26 cellular contexts compared by ENCODE assay signal in genomic region chr10:121135512-121135911, GRCh38.
DNase-seq lines count a peak whose midpoint lies in the region; ATAC-seq, FAIRE-seq and TF ChIP-seq lines count a peak whose summit lies in the region.
"Had no signal": no experiment of that assay in that cellular context is flagged by ENCODE, and none has a peak within 500 bp of the region (broad histone marks: within the 10 kb centered on the region; RNA-seq: fewer than 3 reads in every experiment).

No MANE protein-coding gene starts in this region.

- H3K23ac ChIP-seq in H1 (ENCODE audit: insufficient read length): no peak overlapping the region

- H2BK5ac ChIP-seq in H1 (ENCODE audit: low read depth, low read length): no peak overlapping the region

- H2BK12ac ChIP-seq in H1 (ENCODE audit: low read depth, low read length): no peak overlapping the region

- no peak overlapping the region for H3K4ac ChIP-seq in H1 (replicated peaks; ENCODE audit: insufficient read length, low read depth, low read length)

- no peaks in the 10 kb centered on the region for H3K79me1 ChIP-seq in H1 (ENCODE audit: low read depth, low read length)

- ATAC-seq in K562: no peak
- no peak for ATAC-seq in GM21447 (IDR thresholded peaks at IDR 0.05; ENCODE audit: unreplicated experiment)
- ATAC-seq: GM12878 had no signal

- no peaks in the 10 kb centered on the region for H4K20me1 ChIP-seq in K562 (replicated peaks; ENCODE audit: control insufficient read depth, insufficient read depth, low read length)
- H4K20me1 ChIP-seq in H1 (replicated peaks in 1 of 2; ENCODE audit: control insufficient read depth in 1 of 2, insufficient read depth in 2 of 2, low read length in 2 of 2): no peaks in the 10 kb centered on the region
- H4K20me1 ChIP-seq: BLaER1 had no signal

- no peak for DNase-seq in WERI-Rb-1
- no peak for DNase-seq in K562 (ENCODE audit: extremely low read depth in 1 of 4, low spot score in 3 of 4)
- no peak for DNase-seq in H1 (ENCODE audit: low read depth in 1 of 2, low spot score in 2 of 2)
- DNase-seq in NCI-H2171 (lab: John Stamatoyannopoulos, UW): no peak
- DNase-seq in prostate gland (ENCODE audit: low spot score): no peak
- DNase-seq: 8988T; ACHN; BE2C; C1 segment of cervical spinal cord; CD4-positive, alpha-beta memory T cell; CD4-positive, CD25-positive, alpha-beta regulatory T cell; CD8-positive, alpha-beta memory T cell; COR-L47; DMS 273 treated with DMSO at 0.1 percent for 48 hours; DMS153; DMS53; DMS79; DND-41; EL; GDM1 had no signal

- H3K9me1 ChIP-seq in K562 (ENCODE audit: control insufficient read depth, insufficient read depth, low read length): no peaks in the 10 kb centered on the region

- no peak for TF ChIP-seq EP300 in K562 (IDR thresholded peaks at IDR 0.05; ENCODE audit: low read length)
- TF ChIP-seq EP300 in H1 (IDR thresholded peaks at IDR 0.05; ENCODE audit: borderline replicate concordance in 1 of 2, low read depth in 2 of 2, low read length in 2 of 2): no peak

- TF ChIP-seq RAD21 in K562 (CRISPR knock-in tag; conservative IDR thresholded peaks at IDR 0.05 in 1 of 2, IDR thresholded peaks at IDR 0.05 in 1 of 2) (no peak), H1 (IDR thresholded peaks at IDR 0.05 in 1 of 2, conservative IDR thresholded peaks at IDR 0.05 in 1 of 2; ENCODE audit: low read depth in 2 of 2, low read length in 2 of 2) (no peak)

- no TSS peak for BruUV-seq in K562 (replicated peaks; lab: Mats Ljungman, UMichigan)

- no peak overlapping the region for H3K9ac ChIP-seq in K562 (ENCODE audit: insufficient read depth in 1 of 2, low read depth in 2 of 2, low read length in 2 of 2)
- no peak overlapping the region for H3K9ac ChIP-seq in H1 (replicated peaks in 1 of 4; ENCODE audit: extremely low read depth in 1 of 4, low read depth in 3 of 4, low read length in 3 of 4)
- H3K9ac ChIP-seq: BLaER1 had no signal

- TF ChIP-seq CTCF in WERI-Rb-1 (IDR thresholded peaks at IDR 0.05; ENCODE audit: low read depth, low read length): no peak
- no peak for TF ChIP-seq CTCF in K562 (IDR thresholded peaks at IDR 0.05 in 2 of 3, conservative IDR thresholded peaks at IDR 0.05 in 1 of 3; ENCODE audit: insufficient read depth in 2 of 3, low read depth in 1 of 3, low read length in 3 of 3)
- no peak for TF ChIP-seq CTCF in H1 (IDR thresholded peaks at IDR 0.05; ENCODE audit: control extremely low read depth in 1 of 3, insufficient read depth in 1 of 3, low read depth in 1 of 3, low read length in 3 of 3)
- TF ChIP-seq CTCF in prostate gland (IDR thresholded peaks at IDR 0.05): no peak

- POLR2A ChIA-PET in K562 (lab: Yijun Ruan, JAX): no interaction called here
- POLR2A ChIA-PET in H1 (lab: Charles Lee; ENCODE audit: partially characterized antibody): no interaction called here

- no peak overlapping the region for H3K14ac ChIP-seq in H1 (ENCODE audit: insufficient read length)

- H2BK15ac ChIP-seq in H1 (ENCODE audit: low read length): no peak overlapping the region

- H2BK120ac ChIP-seq in H1 (replicated peaks; ENCODE audit: low read depth, low read length): no peak overlapping the region

- in situ Hi-C loops in K562 (cut with MboI): no loop called here

- intact Hi-C loops in K562 (cut with micrococcal nuclease) (no loop called here), prostate gland (cut with DNase I) (no loop called here)

- no peak overlapping the region for H4K91ac ChIP-seq in H1 (replicated peaks; ENCODE audit: insufficient read length, low read length)

- H3K18ac ChIP-seq in H1 (ENCODE audit: extremely low read depth, low read length): no peak overlapping the region

- H3K4me1 ChIP-seq in K562 (replicated peaks in 1 of 2; ENCODE audit: control insufficient read depth in 2 of 2, insufficient read depth in 2 of 2, low read length in 2 of 2): no peaks in the 10 kb centered on the region
- H3K4me1 ChIP-seq in H1 (replicated peaks in 1 of 4; ENCODE audit: control insufficient read depth in 3 of 4, insufficient read depth in 4 of 4, low read length in 3 of 4): peaks cover 0 to 3% (median 0%) of the 10 kb centered on the region in 4 experiments; a peak in 1 of 7 replicates
- peaks cover 7% of the 10 kb centered on the region for H3K4me1 ChIP-seq in prostate gland (replicated peaks)
- H3K4me1 ChIP-seq: BE2C, BLaER1 had no signal

- TF ChIP-seq POLR2A in K562 (conservative IDR thresholded peaks at IDR 0.05): no peak
- TF ChIP-seq POLR2A in H1 (IDR thresholded peaks at IDR 0.05; ENCODE audit: control extremely low read depth in 1 of 2, low read depth in 2 of 2, low read length in 2 of 2): no peak
- TF ChIP-seq POLR2A in prostate gland (IDR thresholded peaks at IDR 0.05): no peak

- H3K27ac ChIP-seq in WERI-Rb-1 (peak overlapping the region; percentile 7), K562 (ENCODE audit: extremely low read depth, low read depth, low read length) (no peak overlapping the region), H1 (ENCODE audit: low read depth, low read length) (no peak overlapping the region), prostate gland (no peak overlapping the region)
- H3K27ac ChIP-seq: BLaER1 had no signal

- CTCF ChIA-PET in K562 (lab: Yijun Ruan, JAX; ENCODE audit: low intra/inter-chr PET ratio): no interaction called here
- CTCF ChIA-PET in H1 (lab: Charles Lee; ENCODE audit: partially characterized antibody): no interaction called here

- H3K4me2 ChIP-seq in K562 (ENCODE audit: insufficient read depth, low read length) (no peak overlapping the region), H1 (ENCODE audit: insufficient read depth in 1 of 2, low read depth in 2 of 2, low read length in 2 of 2) (no peak overlapping the region)
- H3K4me2 ChIP-seq: BLaER1 had no signal

- H3K9me3 ChIP-seq in WERI-Rb-1 (ENCODE audit: severe bottlenecking) (peaks cover 3% of the 10 kb centered on the region), K562 (replicated peaks; ENCODE audit: control insufficient read depth, insufficient read depth, low read depth, low read length) (no peaks in the 10 kb centered on the region), H1 (ENCODE audit: insufficient read depth in 2 of 2, low read depth in 1 of 2, low read length in 1 of 2) (no peaks in the 10 kb centered on the region), prostate gland (no peaks in the 10 kb centered on the region)
- H3K9me3 ChIP-seq: BE2C, BLaER1 had no signal

- H3K56ac ChIP-seq in H1 (replicated peaks; ENCODE audit: insufficient read length, low read depth, low read length): no peak overlapping the region

- FAIRE-seq in K562 (lab: Jason Lieb, UNC): no peak
- no peak for FAIRE-seq in H1 (lab: Jason Lieb, UNC)
- FAIRE-seq: A204.1, GM12878, GM12892, GM18507 had no signal

- no peak overlapping the region for H2BK20ac ChIP-seq in H1 (ENCODE audit: low read length)

- no peak overlapping the region for H3K4me3 ChIP-seq in WERI-Rb-1 (ENCODE audit: low read depth, low read length)
- no peak overlapping the region for H3K4me3 ChIP-seq in K562
- H3K4me3 ChIP-seq in H1 (ENCODE audit: extremely low read depth in 1 of 4, insufficient read depth in 2 of 4, low read depth in 3 of 4, low read length in 4 of 4): no peak overlapping the region
- H3K4me3 ChIP-seq in prostate gland: no peak overlapping the region
- H3K4me3 ChIP-seq: BLaER1, GM12878 had no signal

- no peak overlapping the region for H4K5ac ChIP-seq in H1 (ENCODE audit: insufficient read length, low read depth, low read length)

- no peak overlapping the region for H2AK5ac ChIP-seq in H1 (ENCODE audit: low read depth, low read length)

- 4% methylated on average over 3 of the region's 4 CpGs for WGBS in K562 (ENCODE audit: insufficient coverage, low coverage, missing lambda C conversion rate)
- WGBS in H1 (ENCODE audit: extremely low coverage in 1 of 2, insufficient coverage in 1 of 2, insufficient read length in 1 of 2, insufficient replicate concordance in 2 of 2, low coverage in 1 of 2, low lambda C conversion rate in 2 of 2, missing lambda C conversion rate in 1 of 2), 2 experiments: 89% methylated on average over 4 of the region's 4 CpGs; no CpG with 5 or more reads in 1 of the 2 experiments
- WGBS in prostate gland: 93% methylated on average over 4 of the region's 4 CpGs

- H2AFZ ChIP-seq in K562 (ENCODE audit: low read depth, low read length) (no peak overlapping the region), H1 (ENCODE audit: low read length) (no peak overlapping the region)

- H4K8ac ChIP-seq in H1 (ENCODE audit: extremely low read depth, insufficient read depth, low read length): no peak overlapping the region

- H3K27me3 ChIP-seq in WERI-Rb-1 (ENCODE audit: insufficient read depth, low read depth, severe bottlenecking) (no peaks in the 10 kb centered on the region), K562 (ENCODE audit: control insufficient read depth in 2 of 2, insufficient read depth in 2 of 2, low read length in 2 of 2) (no peaks in the 10 kb centered on the region; a peak in 1 of 5 replicates), H1 (replicated peaks in 1 of 4; ENCODE audit: control insufficient read depth in 3 of 4, extremely low read depth in 1 of 4, insufficient read depth in 3 of 4, low read length in 3 of 4) (no peaks in the 10 kb centered on the region), prostate gland (replicated peaks; ENCODE audit: insufficient read depth) (no peaks in the 10 kb centered on the region)
- H3K27me3 ChIP-seq: BE2C, BLaER1 had no signal

- no peaks in the 10 kb centered on the region for H3K23me2 ChIP-seq in H1 (ENCODE audit: low read depth, low read length)

- no peaks in the 10 kb centered on the region for H3K79me2 ChIP-seq in K562 (ENCODE audit: control insufficient read depth, insufficient read depth, low read length)
- no peaks in the 10 kb centered on the region for H3K79me2 ChIP-seq in H1 (ENCODE audit: control insufficient read depth in 1 of 2, insufficient read depth in 2 of 2, low read length in 2 of 2)

- H3K36me3 ChIP-seq in WERI-Rb-1 (no peaks in the 10 kb centered on the region), K562 (ENCODE audit: control insufficient read depth, insufficient read depth, low read length) (no peaks in the 10 kb centered on the region), H1 (ENCODE audit: control insufficient read depth in 2 of 4, insufficient read depth in 4 of 4, low read length in 3 of 4) (no peaks in the 10 kb centered on the region), prostate gland (no peaks in the 10 kb centered on the region)
- H3K36me3 ChIP-seq: BE2C, BLaER1 had no signal

TF ChIP-seq in K562, 482 proteins besides CTCF, POLR2A, EP300 and RAD21 (continues in another document):
- peak; percentile 73 for TF ChIP-seq RBM25 (IDR thresholded peaks at IDR 0.05; ENCODE audit: low read depth, low read length, severe bottlenecking)

TF ChIP-seq in H1, 55 proteins besides CTCF, POLR2A, EP300 and RAD21:
- no peak for TF ChIP-seq PHF8 (conservative IDR thresholded peaks at IDR 0.05; ENCODE audit: low read depth, low read length)
- TF ChIP-seq KDM1A (IDR thresholded peaks at IDR 0.05; ENCODE audit: borderline replicate concordance, low read length): peak; percentile 84; the same call in 1 of the 2 replicates
- TF ChIP-seq HDAC2 (IDR thresholded peaks at IDR 0.05; ENCODE audit: borderline replicate concordance in 1 of 2, low read depth in 2 of 2, low read length in 2 of 2): no peak
- no peak for TF ChIP-seq EZH2 (IDR thresholded peaks at IDR 0.05; ENCODE audit: low read depth, low read length, severe bottlenecking)
- no peak for TF ChIP-seq CHD1 (IDR thresholded peaks at IDR 0.05; ENCODE audit: low read depth, low read length)
